ENCODE assay signal across 12 cellular contexts in the genomic region with DNA sequence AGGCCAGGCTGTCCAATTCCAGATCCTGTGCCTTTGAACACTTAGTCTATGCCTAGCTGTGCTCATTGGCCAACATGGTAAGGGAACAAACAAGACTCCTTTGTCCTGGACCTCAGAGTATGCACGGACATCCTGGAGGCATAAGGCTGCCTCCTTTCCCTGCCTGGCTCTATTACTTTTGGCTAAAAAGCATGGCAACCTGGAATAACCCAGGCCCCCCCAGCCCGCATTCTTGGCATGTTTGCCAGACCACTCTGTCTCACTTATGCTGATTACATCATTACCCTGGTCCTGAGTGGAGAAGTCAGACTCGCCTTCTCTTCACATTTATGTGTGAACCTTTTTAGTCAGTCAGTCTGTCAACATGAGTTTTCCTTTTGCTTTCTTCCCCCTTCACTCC. TPM values are rescaled to one million over a fixed set of nuclear protein-coding genes. Genes with fewer than 3 reads are reported as not detected.
A peak's percentile ranks its signal among the peaks of the same experiment; 100 is the strongest.
DNase-seq lines count a peak whose midpoint lies in the region; ATAC-seq and TF ChIP-seq lines count a peak whose summit lies in the region.
"Had no signal": no experiment of that assay in that cellular context is flagged by ENCODE, and none has a peak within 500 bp of the region (broad histone marks: within the 10 kb centered on the region; RNA-seq: fewer than 3 reads in every experiment).

No MANE protein-coding gene starts in this region.

- intact Hi-C loops in activated T-helper 1 cell treated with anti-CD3 and anti-CD28 coated beads, Interleukin-12 subunit alpha, Interleukin-12 subunit beta, Interleukin-2, Interleukin-4 antibody, amounts not matched to agents 30 ng/mL and 10 ng/mL and 1 ng/mL, durations not matched to agents 14 hours and 24 hours and 36 hours (cut with micrococcal nuclease): no loop called here
- intact Hi-C loops in CD4-positive, alpha-beta T cell (cut with DNase I, micrococcal nuclease): loop anchor here in 1 of 2 experiments (10.0 kb wide), 1 partner anchor 71 kb away; no protein-coding TSS in a partner anchor

- no peak overlapping the region for H2AFZ ChIP-seq in fibroblast of lung (ENCODE audit: low read length)

- no peak overlapping the region for H3K4me3 Mint-ChIP-seq in activated T-helper 1 cell treated with anti-CD3 and anti-CD28 coated beads, Interleukin-12 subunit alpha, Interleukin-12 subunit beta, Interleukin-2, Interleukin-4 antibody, amounts not matched to agents 30 ng/mL and 10 ng/mL and 1 ng/mL, durations not matched to agents 14 hours and 24 hours and 36 hours
- H3K4me3 Mint-ChIP-seq in CD4-positive, alpha-beta T cell: no peak overlapping the region
- H3K4me3 Mint-ChIP-seq: endodermal cell had no signal

- no peak overlapping the region for H3K9ac ChIP-seq in fibroblast of lung (ENCODE audit: insufficient read depth, low read length)

- no peak for ATAC-seq in GM21423 (IDR thresholded peaks at IDR 0.05; ENCODE audit: unreplicated experiment)
- ATAC-seq in CD4-positive, alpha-beta T cell (ENCODE audit: poor library complexity): no peak

- peaks cover 7% of the 10 kb centered on the region for H3K27me3 Mint-ChIP-seq in activated T-helper 1 cell treated with anti-CD3 and anti-CD28 coated beads, Interleukin-12 subunit alpha, Interleukin-12 subunit beta, Interleukin-2, Interleukin-4 antibody, amounts not matched to agents 30 ng/mL and 10 ng/mL and 1 ng/mL, durations not matched to agents 14 hours and 24 hours and 36 hours (ENCODE audit: insufficient read depth)
- H3K27me3 Mint-ChIP-seq in CD4-positive, alpha-beta T cell: peaks cover 5% of the 10 kb centered on the region

- H3K9me3 Mint-ChIP-seq in activated T-helper 1 cell treated with anti-CD3 and anti-CD28 coated beads, Interleukin-12 subunit alpha, Interleukin-12 subunit beta, Interleukin-2, Interleukin-4 antibody, amounts not matched to agents 30 ng/mL and 10 ng/mL and 1 ng/mL, durations not matched to agents 14 hours and 24 hours and 36 hours: no peaks in the 10 kb centered on the region
- no peaks in the 10 kb centered on the region for H3K9me3 Mint-ChIP-seq in CD4-positive, alpha-beta T cell
- H3K9me3 Mint-ChIP-seq: endodermal cell had no signal

- POLR2A ChIA-PET in CD4-positive, alpha-beta T cell (lab: Charles Lee): no interaction called here

- H3K27ac ChIP-seq in fibroblast of lung (ENCODE audit: insufficient read depth, low read length): no peak overlapping the region
- no peak overlapping the region for H3K27ac ChIP-seq in CD4-positive, alpha-beta T cell (ENCODE audit: low read depth, low read length)
- H3K27ac ChIP-seq: sigmoid colon had no signal

- H3K9me3 ChIP-seq in fibroblast of lung (ENCODE audit: control insufficient read depth, insufficient read depth, low read depth, low read length): no peaks in the 10 kb centered on the region
- no peaks in the 10 kb centered on the region for H3K9me3 ChIP-seq in CD4-positive, alpha-beta T cell (ENCODE audit: control insufficient read depth, low read length)
- H3K9me3 ChIP-seq: sigmoid colon had no signal

- H3K27me3 ChIP-seq in fibroblast of lung (ENCODE audit: control insufficient read depth, insufficient read depth, low read length): peaks cover 2% of the 10 kb centered on the region
- H3K27me3 ChIP-seq in CD4-positive, alpha-beta T cell (ENCODE audit: control insufficient read depth, insufficient read depth, low read length): no peaks in the 10 kb centered on the region
- H3K27me3 ChIP-seq: sigmoid colon had no signal

- H3K4me2 ChIP-seq in fibroblast of lung (ENCODE audit: extremely low read depth, insufficient read depth, low read length): no peak overlapping the region

- DNase-seq in EL (peak; percentile 82), RPMI7951 (ENCODE audit: low read depth) (peak; percentile 81), fibroblast of lung (ENCODE audit: low read depth in 2 of 2) (peak; percentile 45 to 93), retinal pigment epithelial cell (ENCODE audit: low read depth) (peak; percentile 19), erythroblast (lab: John Stamatoyannopoulos, UW) (no peak)
- no peak for DNase-seq in activated T-helper 1 cell treated with anti-CD3 and anti-CD28 coated beads, Interleukin-12 subunit alpha, Interleukin-12 subunit beta, Interleukin-2, Interleukin-4 antibody, amounts not matched to agents 30 ng/mL and 10 ng/mL and 1 ng/mL, durations not matched to agents 14 hours and 24 hours and 36 hours (ENCODE audit: low spot score)
- DNase-seq in CD4-positive, alpha-beta T cell: no peak
- DNase-seq: activated T-cell treated with anti-CD3 and anti-CD28 coated beads, Interleukin-2, amount 50 U/mL, for 72 hours; endodermal cell; NCI-H526; sigmoid colon had no signal

- H3K4me1 ChIP-seq in fibroblast of lung (ENCODE audit: control insufficient read depth, extremely low read depth, insufficient read depth, low read length): no peaks in the 10 kb centered on the region

- TF ChIP-seq POLR2A in erythroblast (IDR thresholded peaks at IDR 0.05; ENCODE audit: low read length): no peak

- no peak overlapping the region for H3K4me3 ChIP-seq in fibroblast of lung (replicated peaks in 1 of 4; ENCODE audit: control extremely low read depth in 1 of 4, insufficient read depth in 1 of 4, low read depth in 3 of 4, low read length in 4 of 4)
- H3K4me3 ChIP-seq in retinal pigment epithelial cell (ENCODE audit: low read length): no peak overlapping the region
- H3K4me3 ChIP-seq: sigmoid colon had no signal

- H3K79me2 ChIP-seq in fibroblast of lung (ENCODE audit: control insufficient read depth, insufficient read depth, low read length): no peaks in the 10 kb centered on the region

- TF ChIP-seq CTCF in fibroblast of lung (conservative IDR thresholded peaks at IDR 0.05 in 1 of 2, IDR thresholded peaks at IDR 0.05 in 1 of 2; ENCODE audit: low read depth in 1 of 2, low read length in 2 of 2): no peak
- TF ChIP-seq CTCF in retinal pigment epithelial cell (conservative IDR thresholded peaks at IDR 0.05; ENCODE audit: low read depth, low read length): no peak
- TF ChIP-seq CTCF in CD4-positive, alpha-beta T cell (IDR thresholded peaks at IDR 0.05): no peak

- H3K4me1 Mint-ChIP-seq in activated T-helper 1 cell treated with anti-CD3 and anti-CD28 coated beads, Interleukin-12 subunit alpha, Interleukin-12 subunit beta, Interleukin-2, Interleukin-4 antibody, amounts not matched to agents 30 ng/mL and 10 ng/mL and 1 ng/mL, durations not matched to agents 14 hours and 24 hours and 36 hours (ENCODE audit: low read depth): peaks cover 31% of the 10 kb centered on the region
- peaks cover 13% of the 10 kb centered on the region for H3K4me1 Mint-ChIP-seq in CD4-positive, alpha-beta T cell (ENCODE audit: low read depth)

- H3K36me3 ChIP-seq in fibroblast of lung (ENCODE audit: control insufficient read depth, insufficient read depth, low read length): no peaks in the 10 kb centered on the region
- H3K36me3 ChIP-seq: sigmoid colon had no signal

- CTCF ChIA-PET in CD4-positive, alpha-beta T cell (lab: Charles Lee): no interaction called here

- H3K27ac Mint-ChIP-seq in activated T-helper 1 cell treated with anti-CD3 and anti-CD28 coated beads, Interleukin-12 subunit alpha, Interleukin-12 subunit beta, Interleukin-2, Interleukin-4 antibody, amounts not matched to agents 30 ng/mL and 10 ng/mL and 1 ng/mL, durations not matched to agents 14 hours and 24 hours and 36 hours: no peak overlapping the region
- H3K27ac Mint-ChIP-seq in CD4-positive, alpha-beta T cell: no peak overlapping the region
- H3K27ac Mint-ChIP-seq: activated T-cell treated with anti-CD3 and anti-CD28 coated beads, Interleukin-2, amount 50 U/mL, for 72 hours; endodermal cell had no signal

- H4K20me1 ChIP-seq in fibroblast of lung (ENCODE audit: control insufficient read depth, extremely low read depth, insufficient read depth, low read length): no peaks in the 10 kb centered on the region

- no peaks in the 10 kb centered on the region for H3K36me3 Mint-ChIP-seq in activated T-helper 1 cell treated with anti-CD3 and anti-CD28 coated beads, Interleukin-12 subunit alpha, Interleukin-12 subunit beta, Interleukin-2, Interleukin-4 antibody, amounts not matched to agents 30 ng/mL and 10 ng/mL and 1 ng/mL, durations not matched to agents 14 hours and 24 hours and 36 hours (ENCODE audit: low read depth)
- H3K36me3 Mint-ChIP-seq in CD4-positive, alpha-beta T cell (ENCODE audit: low read depth): no peaks in the 10 kb centered on the region

RNA-seq across cellular contexts. Expression of gene ELK3, which starts 58.0 kb away (rescaled TPM):
- 29.5 and 37.6 TPM in 2 replicates for total RNA-seq in RPMI7951 (2014; rRNA removed; shearing (Covaris generic))
- total RNA-seq in fibroblast of lung: 13.1 and 14.7 TPM in 2 replicates
- polyA plus RNA-seq in fibroblast of lung: 27.9 and 41.7 TPM in 2 replicates
- polyA plus RNA-seq in fibroblast of lung (2012): 32.0 and 39.5 TPM in 2 replicates
- 28.6 and 44.8 TPM in 2 replicates for polyA minus RNA-seq in fibroblast of lung (ENCODE audit: low replicate concordance)
- 40.8 and 45.3 TPM in 2 replicates for total RNA-seq in activated T-helper 1 cell treated with anti-CD3 and anti-CD28 coated beads, Interleukin-12 subunit alpha, Interleukin-12 subunit beta, Interleukin-2, Interleukin-4 antibody, amounts not matched to agents 30 ng/mL and 10 ng/mL and 1 ng/mL, durations not matched to agents 14 hours and 24 hours and 36 hours
- total RNA-seq in CD4-positive, alpha-beta T cell: 10 to 100 TPM; 26.8 to 31.5 TPM

Comparison
In these comparisons a context has a peak if more than half of its experiments do, and no peak if none do; other contexts are left out.
1. DNase-seq: peak in EL (single experiment), RPMI7951 (single experiment), fibroblast of lung (2 of 2) and retinal pigment epithelial cell (single experiment); none in activated T-helper 1 cell treated with anti-CD3 and anti-CD28 coated beads, Interleukin-12 subunit alpha, Interleukin-12 subunit beta, Interleukin-2, Interleukin-4 antibody, amounts not matched to agents 30 ng/mL and 10 ng/mL and 1 ng/mL, durations not matched to agents 14 hours and 24 hours and 36 hours (single experiment), erythroblast (0 of 2) and CD4-positive, alpha-beta T cell (0 of 10).